Comparison of ENCODE assay signal across 26 cellular contexts in genomic region chr7:125089171-125089570, GRCh38.
"Had no signal": no experiment of that assay in that cellular context is flagged by ENCODE, and none has a peak within 500 bp of the region (broad histone marks: within the 10 kb centered on the region; RNA-seq: fewer than 3 reads in every experiment).

No MANE protein-coding gene starts in this region.

- H3K27me3 Mint-ChIP-seq: memory B cell; naive thymus-derived CD4-positive, alpha-beta T cell; natural killer cell treated with Interleukin-12 subunit alpha and Interleukin-12 subunit beta and Interleukin-15 and Interleukin-18, amount 100 ng/mL, for 72 hours; progenitor cell of endocrine pancreas; stimulated activated memory B cell treated with anti-CD40 and anti-IgM and Interleukin-4, amounts not matched to agents 10 μg/mL and 1 μg/mL and 100 μg/mL, for 72 hours; stimulated activated naive CD8-positive, alpha-beta T cell treated with anti-CD3 and anti-CD28 coated beads, Interleukin-15, amount 100 ng/mL, for 72 hours; type B pancreatic cell had no signal

- H3K4me3 ChIP-seq: left ventricle myocardium inferior, lung, mucosa of descending colon, ovary, right atrium auricular region, right lobe of liver, smooth muscle cell, tibial nerve, uterus had no signal

- FAIRE-seq: islet of Langerhans had no signal

- H3K9me3 ChIP-seq: left ventricle myocardium inferior, mucosa of descending colon, ovary, right atrium auricular region, right lobe of liver, tibial nerve, uterus had no signal

- H3K4me1 ChIP-seq: left ventricle myocardium inferior, right atrium auricular region, right lobe of liver, tibial nerve, uterus had no signal

- H3K36me3 ChIP-seq: left ventricle myocardium inferior, ovary, right atrium auricular region, right lobe of liver, tibial nerve, uterus had no signal

- H3K36me3 Mint-ChIP-seq: immature natural killer cell; memory B cell; naive thymus-derived CD4-positive, alpha-beta T cell; natural killer cell treated with Interleukin-12 subunit alpha and Interleukin-12 subunit beta and Interleukin-15 and Interleukin-18, amount 100 ng/mL, for 72 hours; stimulated activated memory B cell treated with anti-CD40 and anti-IgM and Interleukin-4, amounts not matched to agents 10 μg/mL and 1 μg/mL and 100 μg/mL, for 72 hours; type B pancreatic cell had no signal

- DNase-seq: hypothalamus; immature natural killer cell; left ventricle myocardium inferior; midbrain; mucosa of descending colon; naive thymus-derived CD4-positive, alpha-beta T cell; ovary; right lobe of liver; stimulated activated CD4-positive, alpha-beta T cell treated with anti-CD3 and anti-CD28 coated beads, Interleukin-1b, Interleukin-23, amount 100 ng/mL, for 48 hours; stimulated activated CD4-positive, alpha-beta T cell treated with anti-CD3 and anti-CD28 coated beads, Interleukin-2, amount 100 ng/mL, for 48 hours; stimulated activated CD4-positive, alpha-beta T cell treated with anti-CD3 and anti-CD28 coated beads, Interleukin-4, amount 100 ng/mL, for 4 hours; stimulated activated CD8-positive, alpha-beta memory T cell treated with anti-CD3 and anti-CD28 coated beads, Interleukin-4, amount 100 ng/mL, for 48 hours; stimulated activated naive CD4-positive, alpha-beta T cell treated with Interleukin-2 at 50 U/mL for 16 hours; stimulated activated naive CD8-positive, alpha-beta T cell treated with anti-CD3 and anti-CD28 coated beads, Interleukin-15, amount 100 ng/mL, for 72 hours; substantia nigra; uterus had no signal

- H3K4me2 ChIP-seq: smooth muscle cell had no signal

- H3K27ac ChIP-seq: left ventricle myocardium inferior, ovary, right atrium auricular region, right lobe of liver, tibial nerve, uterus had no signal

- H3K27ac Mint-ChIP-seq: immature natural killer cell; memory B cell; naive thymus-derived CD4-positive, alpha-beta T cell; natural killer cell treated with Interleukin-12 subunit alpha and Interleukin-12 subunit beta and Interleukin-15 and Interleukin-18, amount 100 ng/mL, for 72 hours; progenitor cell of endocrine pancreas; stimulated activated memory B cell treated with anti-CD40 and anti-IgM and Interleukin-4, amounts not matched to agents 10 μg/mL and 1 μg/mL and 100 μg/mL, for 72 hours; stimulated activated naive CD8-positive, alpha-beta T cell treated with anti-CD3 and anti-CD28 coated beads, Interleukin-15, amount 100 ng/mL, for 72 hours; type B pancreatic cell had no signal

- H3K9me3 Mint-ChIP-seq: memory B cell; naive thymus-derived CD4-positive, alpha-beta T cell; natural killer cell treated with Interleukin-12 subunit alpha and Interleukin-12 subunit beta and Interleukin-15 and Interleukin-18, amount 100 ng/mL, for 72 hours; stimulated activated memory B cell treated with anti-CD40 and anti-IgM and Interleukin-4, amounts not matched to agents 10 μg/mL and 1 μg/mL and 100 μg/mL, for 72 hours; stimulated activated naive CD8-positive, alpha-beta T cell treated with anti-CD3 and anti-CD28 coated beads, Interleukin-15, amount 100 ng/mL, for 72 hours; type B pancreatic cell had no signal

- H3K4me3 Mint-ChIP-seq: immature natural killer cell; memory B cell; naive thymus-derived CD4-positive, alpha-beta T cell; natural killer cell treated with Interleukin-12 subunit alpha and Interleukin-12 subunit beta and Interleukin-15 and Interleukin-18, amount 100 ng/mL, for 72 hours; stimulated activated memory B cell treated with anti-CD40 and anti-IgM and Interleukin-4, amounts not matched to agents 10 μg/mL and 1 μg/mL and 100 μg/mL, for 72 hours; stimulated activated naive CD8-positive, alpha-beta T cell treated with anti-CD3 and anti-CD28 coated beads, Interleukin-15, amount 100 ng/mL, for 72 hours; type B pancreatic cell had no signal

- H3K4me1 Mint-ChIP-seq: immature natural killer cell; memory B cell; naive thymus-derived CD4-positive, alpha-beta T cell; stimulated activated memory B cell treated with anti-CD40 and anti-IgM and Interleukin-4, amounts not matched to agents 10 μg/mL and 1 μg/mL and 100 μg/mL, for 72 hours; stimulated activated naive CD8-positive, alpha-beta T cell treated with anti-CD3 and anti-CD28 coated beads, Interleukin-15, amount 100 ng/mL, for 72 hours had no signal

- H3K27me3 ChIP-seq: ovary, right atrium auricular region, right lobe of liver, tibial nerve, uterus had no signal
